1 cellular context compared by ENCODE assay signal in genomic region chr14:40784860-40785259, GRCh38.
TF ChIP-seq lines count a peak whose summit lies in the region.

No MANE protein-coding gene starts in this region.

TF ChIP-seq in HepG2, 621 proteins besides CTCF, POLR2A, EP300 and RAD21 (continued from another document):
- TF ChIP-seq AHDC1 (CRISPR knock-in tag; IDR thresholded peaks at IDR 0.05; ENCODE audit: borderline replicate concordance) (no peak), CEBPB (IDR thresholded peaks at IDR 0.05; ENCODE audit: borderline replicate concordance, low read depth, low read length) (peak; percentile 63), NR3C1 (CRISPR knock-in tag; IDR thresholded peaks at IDR 0.05) (no peak), CREB1 (IDR thresholded peaks at IDR 0.05) (peak; percentile 88), CREB1 (CRISPR knock-in tag; IDR thresholded peaks at IDR 0.05) (no peak), TCF12 (IDR thresholded peaks at IDR 0.05) (no peak), TCF12 (CRISPR knock-in tag; IDR thresholded peaks at IDR 0.05) (no peak), GPBP1L1 (CRISPR knock-in tag; IDR thresholded peaks at IDR 0.05) (no peak), ZNF607 (CRISPR knock-in tag; IDR thresholded peaks at IDR 0.05; ENCODE audit: borderline replicate concordance) (no peak), ZNF678 (CRISPR knock-in tag; IDR thresholded peaks at IDR 0.05) (no peak), TFAP4 (IDR thresholded peaks at IDR 0.05; ENCODE audit: borderline replicate concordance, low read depth) (no peak), ZNF263 (CRISPR knock-in tag; IDR thresholded peaks at IDR 0.05) (no peak)
TF ChIP-seq in HepG2: peak in this region for 3.
